Comparison of ENCODE assay signal across 8 cellular contexts in the genomic region with DNA sequence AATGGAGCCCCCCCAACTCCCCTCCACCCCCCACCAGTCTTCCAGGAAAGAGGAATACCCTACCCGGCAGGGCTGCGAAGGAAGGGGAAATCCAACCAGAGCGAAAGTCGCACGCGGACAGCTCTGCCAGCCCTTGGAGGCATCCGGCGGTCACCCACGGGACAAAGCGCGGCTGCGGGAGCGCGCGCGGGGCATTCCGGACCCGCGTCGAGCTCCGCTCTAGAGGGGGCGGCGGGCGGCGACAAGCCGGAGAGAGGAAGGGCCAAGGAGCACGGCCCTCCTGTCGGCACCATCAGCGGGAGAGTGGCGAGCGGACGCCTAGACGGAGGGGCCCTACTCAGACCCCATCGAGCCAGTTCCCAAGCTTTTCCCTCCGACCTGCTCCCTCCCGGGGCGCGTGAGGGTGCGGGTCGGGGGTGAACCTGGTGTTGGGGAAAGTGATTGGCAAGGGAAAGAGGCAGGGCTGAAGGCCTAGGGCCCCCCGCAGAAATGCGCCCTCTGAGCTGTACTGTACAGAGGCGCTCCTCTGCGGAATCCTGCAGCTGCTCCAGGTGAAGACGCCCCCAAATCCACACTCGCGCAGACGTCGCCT. TPM values are rescaled to one million over a fixed set of nuclear protein-coding genes. Genes with fewer than 3 reads are reported as not detected.
DNase-seq lines count a peak whose midpoint lies in the region; ATAC-seq and TF ChIP-seq lines count a peak whose summit lies in the region.

No MANE protein-coding gene starts in this region.

- H3K9me3 Mint-ChIP-seq in endodermal cell = no peaks in the 10 kb centered on the region
- no peaks in the 10 kb centered on the region for H3K9me3 Mint-ChIP-seq in nephron

- TF ChIP-seq CTCF in endodermal cell (conservative IDR thresholded peaks at IDR 0.05) = no peak
- TF ChIP-seq CTCF in nephron (IDR thresholded peaks at IDR 0.05; ENCODE audit: unreplicated experiment in 3 of 3) = no peak

- no peaks in the 10 kb centered on the region for H3K27me3 ChIP-seq in SJSA1 (replicated peaks)
- H3K27me3 ChIP-seq in endodermal cell (ENCODE audit: control insufficient read depth, insufficient read depth, low read length, poor library complexity, severe bottlenecking) = peaks cover 85% of the 10 kb centered on the region

- H3K27ac ChIP-seq in SJSA1 = no peak overlapping the region
- no peak overlapping the region for H3K27ac ChIP-seq in endodermal cell (ENCODE audit: low read depth, low read length)

- H3K4me3 Mint-ChIP-seq in endodermal cell = peak overlapping the region; percentile 54
- peak overlapping the region; percentile 72 to 86 (median 85) for H3K4me3 Mint-ChIP-seq in nephron

- H3K9ac ChIP-seq in endodermal cell (ENCODE audit: extremely low read depth, low read length, poor library complexity, severe bottlenecking) = no peak overlapping the region

- H3K36me3 Mint-ChIP-seq in endodermal cell (ENCODE audit: low read depth) (no peaks in the 10 kb centered on the region), nephron (ENCODE audit: low read depth) (no peaks in the 10 kb centered on the region)

- H3K9me3 ChIP-seq in SJSA1 (replicated peaks) (no peaks in the 10 kb centered on the region), endodermal cell (ENCODE audit: control insufficient read depth, low read length) (no peaks in the 10 kb centered on the region)

- H3K27ac Mint-ChIP-seq in endodermal cell (no peak overlapping the region), nephron (no peak overlapping the region)

- H3K4me3 ChIP-seq in SJSA1 (peak overlapping the region; percentile 60), endodermal cell (ENCODE audit: low read length) (peak overlapping the region; percentile 74)

- no peaks in the 10 kb centered on the region for H3K36me3 ChIP-seq in SJSA1
- no peaks in the 10 kb centered on the region for H3K36me3 ChIP-seq in endodermal cell (ENCODE audit: control insufficient read depth, insufficient read depth, low read length)

- 4 to 8% methylated on average over 14 to 49 of the region's 49 CpGs for WGBS in endodermal cell (ENCODE audit: insufficient coverage in 1 of 2, insufficient read length in 1 of 2), 2 experiments

- peaks cover 7% of the 10 kb centered on the region for H3K4me1 Mint-ChIP-seq in endodermal cell
- H3K4me1 Mint-ChIP-seq in nephron = peaks cover 64% of the 10 kb centered on the region

- peaks cover 67% of the 10 kb centered on the region for H3K4me1 ChIP-seq in SJSA1 (replicated peaks)
- H3K4me1 ChIP-seq in endodermal cell (ENCODE audit: control insufficient read depth, insufficient read depth, low read length) = peaks cover 4% of the 10 kb centered on the region

- ATAC-seq in GM21723 (IDR thresholded peaks at IDR 0.05; ENCODE audit: unreplicated experiment) = peak; percentile 34

- peak; percentile 9 for DNase-seq in EH (ENCODE audit: low read depth)
- no peak for DNase-seq in SJSA1 (ENCODE audit: low read depth in 1 of 2, low spot score in 2 of 2)
- DNase-seq in endodermal cell = no peak
- DNase-seq in HUDEP-2 (lab: John Stamatoyannopoulos, UW; ENCODE audit: unreplicated experiment in 76 of 76) = no peak
- DNase-seq in OCI-M1 (lab: John Stamatoyannopoulos, UW) = no peak
- no peak for DNase-seq in NCI-H526 treated with DMSO at 0.1 percent for 48 hours (lab: John Stamatoyannopoulos, UW)

- H3K27me3 Mint-ChIP-seq in endodermal cell (ENCODE audit: insufficient read depth) (peaks cover 91% of the 10 kb centered on the region), nephron (ENCODE audit: low read depth) (peaks cover 93% of the 10 kb centered on the region)

RNA-seq across cellular contexts. Expression of gene RASSF5, which starts 0.4 kb away (rescaled TPM):
- total RNA-seq in SJSA1 (2014; rRNA removed; shearing (Covaris generic)) = 2.7 and 3.3 TPM in 2 replicates
- under 1 TPM; 0.20 to 0.26 TPM for total RNA-seq in endodermal cell
- 0.50 TPM for polyA plus RNA-seq in endodermal cell (2013, experiment 1 of 2)
- 0.75 TPM for polyA plus RNA-seq in endodermal cell (2013, experiment 2 of 2)

RNA-seq across cellular contexts. Expression of gene IKBKE, which starts 36.6 kb away (rescaled TPM):
- total RNA-seq in SJSA1 (2014; rRNA removed; shearing (Covaris generic)) = 12.6 and 26.7 TPM in 2 replicates
- total RNA-seq in endodermal cell = 1 to 10 TPM; 5.0 to 8.5 TPM
- polyA plus RNA-seq in endodermal cell (2013, experiment 1 of 2) = 2.7 TPM
- polyA plus RNA-seq in endodermal cell (2013, experiment 2 of 2) = 1.9 TPM
